In genomic region chr15:62444104-62445027, GRCh38 we compare ENCODE assay signal across 11 cellular contexts. TPM values are rescaled to one million over a fixed set of nuclear protein-coding genes. Genes with fewer than 3 reads are reported as not detected.
DNase-seq lines count a peak whose midpoint lies in the region; ATAC-seq, FAIRE-seq and TF ChIP-seq lines count a peak whose summit lies in the region.
"Had no signal": no experiment of that assay in that cellular context is flagged by ENCODE, and none has a peak within 500 bp of the region (broad histone marks: within the 10 kb centered on the region; RNA-seq: fewer than 3 reads in every experiment).

No MANE protein-coding gene starts in this region.

- no peaks in the 10 kb centered on the region for H3K9me3 Mint-ChIP-seq in type B pancreatic cell

- H4K20me1 ChIP-seq in keratinocyte (ENCODE audit: control insufficient read depth, extremely low read depth, insufficient read depth, low read length), result no peaks in the 10 kb centered on the region

- no peak overlapping the region for H2AFZ ChIP-seq in keratinocyte (ENCODE audit: control insufficient read depth, low read length)

- H3K27ac Mint-ChIP-seq in type B pancreatic cell, result no peak overlapping the region
- H3K27ac Mint-ChIP-seq: CD4-positive, CD25-positive, alpha-beta regulatory T cell had no signal

- H3K9ac ChIP-seq in keratinocyte (ENCODE audit: control insufficient read depth, extremely low read depth, insufficient read depth, low read length), result peak overlapping the region; percentile 8

- H3K4me3 Mint-ChIP-seq in type B pancreatic cell, result no peak overlapping the region
- H3K4me3 Mint-ChIP-seq: CD4-positive, CD25-positive, alpha-beta regulatory T cell had no signal

- peaks cover 11% of the 10 kb centered on the region for H3K4me1 Mint-ChIP-seq in type B pancreatic cell (ENCODE audit: unreplicated experiment)
- H3K4me1 Mint-ChIP-seq: CD4-positive, CD25-positive, alpha-beta regulatory T cell had no signal

- H3K36me3 Mint-ChIP-seq in type B pancreatic cell, result no peaks in the 10 kb centered on the region
- H3K36me3 Mint-ChIP-seq: CD4-positive, CD25-positive, alpha-beta regulatory T cell had no signal

- no peaks in the 10 kb centered on the region for H3K27me3 Mint-ChIP-seq in type B pancreatic cell

- in situ Hi-C loops in brain microvascular endothelial cell (cut with HindIII; ENCODE audit: low pct_ligation_motif_present, low sequenced_read_pairs), result no loop called here

- ATAC-seq in A549 (peak in 1 of 2 experiments; percentile 55; a peak in 3 of 6 replicates), GM21576 (IDR thresholded peaks at IDR 0.05; ENCODE audit: unreplicated experiment) (no peak)

- dilution Hi-C loops in keratinocyte (cut with MboI; ENCODE audit: extremely low pct_ligation_motif_present, low sequenced_read_pairs), result no loop called here

- no peak for TF ChIP-seq RAD21 in A549 (conservative IDR thresholded peaks at IDR 0.05 in 1 of 2, IDR thresholded peaks at IDR 0.05 in 1 of 2)

- H3K79me2 ChIP-seq in keratinocyte (ENCODE audit: control insufficient read depth, insufficient read depth, low read length), result no peaks in the 10 kb centered on the region

- no peak for TF ChIP-seq EP300 in A549 (IDR thresholded peaks at IDR 0.05)

- H3K36me3 ChIP-seq in brain microvascular endothelial cell (replicated peaks) (no peaks in the 10 kb centered on the region), keratinocyte (ENCODE audit: control insufficient read depth in 2 of 2, extremely low read depth in 1 of 2, insufficient read depth in 2 of 2, low read length in 2 of 2) (no peaks in the 10 kb centered on the region)
- H3K36me3 ChIP-seq: lower lobe of right lung had no signal

- H3K9me1 ChIP-seq in keratinocyte (ENCODE audit: control insufficient read depth, extremely low read depth, insufficient read depth, low read length), result peaks cover 2% of the 10 kb centered on the region

- no peak for TF ChIP-seq POLR2A in A549 (IDR thresholded peaks at IDR 0.05; ENCODE audit: low read length)

- DNase-seq in A549 (ENCODE audit: low read depth in 1 of 2, low spot score in 1 of 2) (no peak), HPDE6-E6E7 (ENCODE audit: extremely low spot score) (peak; percentile 88), brain microvascular endothelial cell (peak; percentile 89), keratinocyte (ENCODE audit: low read depth, low spot score) (peak; percentile 61), HUDEP-2 (lab: John Stamatoyannopoulos, UW; ENCODE audit: unreplicated experiment in 76 of 76) (no peak), type B pancreatic cell (ENCODE audit: extremely low spot score, unreplicated experiment) (no peak), OCI-M2 (lab: John Stamatoyannopoulos, UW; ENCODE audit: unreplicated experiment) (no peak)
- DNase-seq: CD4-positive, CD25-positive, alpha-beta regulatory T cell; lower lobe of right lung had no signal

- H3K4me3 ChIP-seq in A549 (no peak overlapping the region), brain microvascular endothelial cell (ENCODE audit: low read depth, low read length) (no peak overlapping the region), keratinocyte (ENCODE audit: control insufficient read depth in 2 of 3, extremely low read depth in 1 of 3, insufficient read depth in 2 of 3, low read depth in 1 of 3, low read length in 3 of 3) (no peak overlapping the region)
- H3K4me3 ChIP-seq: dorsolateral prefrontal cortex, lower lobe of right lung had no signal

- H3K27me3 ChIP-seq in brain microvascular endothelial cell (replicated peaks) (no peaks in the 10 kb centered on the region), keratinocyte (ENCODE audit: control insufficient read depth, extremely low read depth, insufficient read depth, low read length) (no peaks in the 10 kb centered on the region)
- H3K27me3 ChIP-seq: dorsolateral prefrontal cortex had no signal

- H3K4me2 ChIP-seq in A549 (no peak overlapping the region), keratinocyte (ENCODE audit: control insufficient read depth, extremely low read depth, insufficient read depth, low read depth, low read length) (peak overlapping the region; percentile 43)

- H3K4me1 ChIP-seq in A549 (no peaks in the 10 kb centered on the region), keratinocyte (ENCODE audit: control insufficient read depth, extremely low read depth, insufficient read depth, low read length) (peaks cover 17% of the 10 kb centered on the region)

- no peak overlapping the region for H3K27ac ChIP-seq in A549
- H3K27ac ChIP-seq in brain microvascular endothelial cell, result peak overlapping the region; percentile 35
- peak overlapping the region; percentile 67 for H3K27ac ChIP-seq in keratinocyte (ENCODE audit: control insufficient read depth, insufficient read depth, low read length)
- H3K27ac ChIP-seq: dorsolateral prefrontal cortex, lower lobe of right lung had no signal

- H3K9me3 ChIP-seq in A549 (no peaks in the 10 kb centered on the region), keratinocyte (ENCODE audit: control insufficient read depth, low read depth, low read length) (no peaks in the 10 kb centered on the region)
- H3K9me3 ChIP-seq: lower lobe of right lung had no signal

- CTCF ChIA-PET in A549 (lab: Yijun Ruan, JAX), result no interaction called here

- TF ChIP-seq CTCF in A549 (IDR thresholded peaks at IDR 0.05) (no peak), brain microvascular endothelial cell (IDR thresholded peaks at IDR 0.05; ENCODE audit: low read depth, low read length, missing control alignments) (no peak), keratinocyte (optimal IDR thresholded peaks at IDR 0.05 in 1 of 3, IDR thresholded peaks at IDR 0.05 in 1 of 3, conservative IDR thresholded peaks at IDR 0.05 in 1 of 3; ENCODE audit: extremely low read depth in 1 of 3, insufficient read depth in 2 of 3, low read length in 3 of 3) (no peak), type B pancreatic cell (conservative IDR thresholded peaks at IDR 0.05) (no peak)

- peak; percentile 73 for FAIRE-seq in A549 (lab: Jason Lieb, UNC)
- peak; percentile 98 for FAIRE-seq in keratinocyte (lab: Jason Lieb, UNC)

- WGBS in A549 (ENCODE audit: missing lambda C conversion rate), result 71% methylated on average over 8 of the region's 8 CpGs

- POLR2A ChIA-PET in A549 (lab: Yijun Ruan, JAX), result no interaction called here

TF ChIP-seq in A549, 52 proteins besides CTCF, POLR2A, EP300 and RAD21:
- TF ChIP-seq USF2 (IDR thresholded peaks at IDR 0.05) (no peak), HMGXB4 (CRISPR knock-in tag; IDR thresholded peaks at IDR 0.05; ENCODE audit: borderline replicate concordance) (no peak), BCL3 (IDR thresholded peaks at IDR 0.05) (no peak)

RNA-seq across cellular contexts. Expression of gene TLN2, which starts 54.0 kb away (rescaled TPM):
- 4.3 and 5.1 TPM in 2 replicates for polyA plus RNA-seq in A549 (2011; rRNA removed)
- polyA plus RNA-seq in A549 (2012; cell fraction: cytosol; rRNA removed), result 2.6 and 3.0 TPM in 2 replicates
- 7.4 and 7.6 TPM in 2 replicates for polyA plus RNA-seq in A549 (2012; cell fraction: nucleus; rRNA removed)
- 5.3 to 6.1 TPM (median 5.8 TPM) in 3 replicates for polyA plus RNA-seq in A549 (2017; fragmentation: RNase III; extraction: RNeasy Plus Mini Kit Qiagen cat#74134 plus additional on column Dnase treatment)
- polyA minus RNA-seq in A549 (2011; rRNA and poly(A)+ RNA removed), result 14.3 and 16.3 TPM in 2 replicates
- 6.4 to 12.1 TPM (median 8.1 TPM) in 3 replicates for polyA plus RNA-seq in keratinocyte
- 1.6 TPM for polyA plus RNA-seq in keratinocyte (2011; ENCODE audit: low read depth)
- polyA plus RNA-seq in keratinocyte (2011; cell fraction: cytosol; rRNA removed), result 6.0 and 8.0 TPM in 2 replicates
- 13.2 and 16.2 TPM in 2 replicates for polyA plus RNA-seq in keratinocyte (2011; cell fraction: nucleus; rRNA removed)
- polyA plus RNA-seq in keratinocyte (2012; ENCODE audit: low replicate concordance), result 1.2 and 9.8 TPM in 2 replicates
- polyA minus RNA-seq in keratinocyte, result 20.0 to 28.4 TPM (median 22.8 TPM) in 3 replicates
- polyA minus RNA-seq in keratinocyte (2011; cell fraction: cytosol; rRNA and poly(A)+ RNA removed), result 10.6 TPM
- polyA minus RNA-seq in keratinocyte (2011; cell fraction: nucleus; rRNA and poly(A)+ RNA removed), result 17.5 and 27.5 TPM in 2 replicates
- 27.9 and 44.3 TPM in 2 replicates for total RNA-seq in type B pancreatic cell (ENCODE audit: low replicate concordance)

Comparison
In these comparisons a context has a peak if more than half of its experiments do, and no peak if none do; other contexts are left out.
1. DNase-seq: peak in HPDE6-E6E7 (single experiment), brain microvascular endothelial cell (single experiment) and keratinocyte (single experiment); none in A549 (0 of 2), HUDEP-2 (0 of 76), type B pancreatic cell (single experiment) and OCI-M2 (single experiment).
2. H3K27ac ChIP-seq: peak in brain microvascular endothelial cell (single experiment) and keratinocyte (single experiment); none in A549 (0 of 2).